ENCODE assay signal across 8 cellular contexts in the genomic region with DNA sequence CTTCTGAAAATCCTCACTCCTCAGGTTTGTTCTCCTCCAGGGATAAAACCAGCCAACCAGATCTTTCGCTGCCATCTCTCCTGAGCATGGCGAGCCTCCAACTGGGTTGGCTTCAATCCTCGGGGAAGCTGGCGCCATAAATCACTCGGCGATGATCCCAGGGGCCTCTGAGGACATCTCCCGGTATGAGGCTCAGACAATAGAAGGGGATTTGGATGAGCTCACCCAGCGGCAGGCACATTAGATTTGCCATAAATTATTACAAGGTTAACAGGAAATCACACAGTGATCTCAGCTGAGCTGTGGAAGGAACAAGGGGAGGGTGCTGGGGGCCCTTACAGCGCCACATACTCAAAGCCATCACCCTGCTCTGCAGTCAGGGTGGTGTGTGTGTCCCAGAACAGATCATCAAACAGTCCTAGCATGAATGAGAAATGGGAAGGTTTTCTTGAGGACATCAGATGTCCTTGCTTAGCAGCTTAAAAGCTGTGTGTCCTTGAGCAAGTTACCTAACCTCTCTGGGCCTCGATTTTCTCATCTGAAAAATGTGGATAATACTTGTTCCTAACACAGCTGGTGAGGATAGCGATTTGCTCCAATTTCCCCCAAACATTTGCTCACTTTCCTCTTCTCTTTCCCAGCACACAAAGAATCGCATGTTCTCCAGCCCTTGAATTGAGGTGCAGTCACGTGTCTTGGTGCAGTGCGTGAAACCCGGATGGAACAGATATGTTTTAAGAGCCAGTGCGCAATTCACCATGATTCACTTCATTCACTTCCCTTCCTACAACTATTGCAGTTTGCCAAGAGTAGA.
DNase-seq lines count a peak whose midpoint lies in the region; ATAC-seq and TF ChIP-seq lines count a peak whose summit lies in the region.

No MANE protein-coding gene starts in this region.

- H3K27me3 Mint-ChIP-seq in stimulated activated naive CD8-positive, alpha-beta T cell treated with anti-CD3 and anti-CD28 coated beads, Interleukin-15, amount 100 ng/mL, for 72 hours = peaks cover 16% of the 10 kb centered on the region

- H3K9me3 ChIP-seq in ascending aorta = no peaks in the 10 kb centered on the region
- no peaks in the 10 kb centered on the region for H3K9me3 ChIP-seq in uterus

- H3K4me1 Mint-ChIP-seq in stimulated activated naive CD8-positive, alpha-beta T cell treated with anti-CD3 and anti-CD28 coated beads, Interleukin-15, amount 100 ng/mL, for 72 hours = peaks cover 12% of the 10 kb centered on the region

- H3K9me3 Mint-ChIP-seq in stimulated activated naive CD8-positive, alpha-beta T cell treated with anti-CD3 and anti-CD28 coated beads, Interleukin-15, amount 100 ng/mL, for 72 hours = no peaks in the 10 kb centered on the region

- H3K4me1 ChIP-seq in ascending aorta (peaks cover 4 to 6% of the 10 kb centered on the region in 2 donors), uterus (peaks cover 0 to 3% of the 10 kb centered on the region in 2 donors)

- no peaks in the 10 kb centered on the region for H3K27me3 ChIP-seq in ascending aorta
- H3K27me3 ChIP-seq in uterus = no peaks in the 10 kb centered on the region

- H3K36me3 ChIP-seq in ascending aorta (no peaks in the 10 kb centered on the region), uterus (no peaks in the 10 kb centered on the region)

- H3K4me3 ChIP-seq in ascending aorta = no peak overlapping the region
- no peak overlapping the region for H3K4me3 ChIP-seq in uterus

- intact Hi-C loops in ascending aorta (cut with DNase I) (no loop called here), uterus (cut with DNase I; ENCODE audit: low total_unique reads) (no loop called here)

- TF ChIP-seq POLR2A in uterus (IDR thresholded peaks at IDR 0.05) = no peak

- TF ChIP-seq CTCF in C4-2B (conservative IDR thresholded peaks at IDR 0.05) (no peak), ascending aorta (IDR thresholded peaks at IDR 0.05) (no peak), uterus (IDR thresholded peaks at IDR 0.05) (no peak)

- peak overlapping the region in 1 of 2 donors; percentile 74 for H3K27ac Mint-ChIP-seq in stimulated activated naive CD8-positive, alpha-beta T cell treated with anti-CD3 and anti-CD28 coated beads, Interleukin-15, amount 100 ng/mL, for 72 hours

- DNase-seq in NCI-H146 (lab: John Stamatoyannopoulos, UW) (peak; percentile 91), ascending aorta (ENCODE audit: low spot score in 2 of 2) (no peak), left lobe of liver (ENCODE audit: low spot score) (peak; percentile 81), uterus (peak; percentile 82 to 84)
- no peak for DNase-seq in stimulated activated naive CD8-positive, alpha-beta T cell treated with anti-CD3 and anti-CD28 coated beads, Interleukin-15, amount 100 ng/mL, for 72 hours
- DNase-seq in effector CD8-positive, alpha-beta T cell (lab: John Stamatoyannopoulos, UW) = no peak

- H3K27ac ChIP-seq in C4-2B (peak overlapping the region; percentile 81), ascending aorta (peak overlapping the region; percentile 19 to 33), uterus (peak overlapping the region; percentile 82 to 94)

- ATAC-seq in left lobe of liver = peak; percentile 80
- no peak for ATAC-seq in stimulated activated naive CD8-positive, alpha-beta T cell treated with anti-CD3 and anti-CD28 coated beads, Interleukin-15, amount 100 ng/mL, for 72 hours
- no peak for ATAC-seq in GM21737 (IDR thresholded peaks at IDR 0.05; ENCODE audit: unreplicated experiment)

- no peak overlapping the region for H3K4me3 Mint-ChIP-seq in stimulated activated naive CD8-positive, alpha-beta T cell treated with anti-CD3 and anti-CD28 coated beads, Interleukin-15, amount 100 ng/mL, for 72 hours

Comparison
In these comparisons a context has a peak if more than half of its experiments do, and no peak if none do; other contexts are left out.
1. H3K27ac ChIP-seq: peak in every context shown above with its lines; median percentile 88 in uterus; 81 in C4-2B; 26 in ascending aorta.
2. DNase-seq: peak in NCI-H146 (single experiment), left lobe of liver (single experiment) and uterus (2 of 2); none in ascending aorta (0 of 2), stimulated activated naive CD8-positive, alpha-beta T cell treated with anti-CD3 and anti-CD28 coated beads, Interleukin-15, amount 100 ng/mL, for 72 hours (0 of 2) and effector CD8-positive, alpha-beta T cell (single experiment).